ENCODE assay signal across 19 cellular contexts in the genomic region with DNA sequence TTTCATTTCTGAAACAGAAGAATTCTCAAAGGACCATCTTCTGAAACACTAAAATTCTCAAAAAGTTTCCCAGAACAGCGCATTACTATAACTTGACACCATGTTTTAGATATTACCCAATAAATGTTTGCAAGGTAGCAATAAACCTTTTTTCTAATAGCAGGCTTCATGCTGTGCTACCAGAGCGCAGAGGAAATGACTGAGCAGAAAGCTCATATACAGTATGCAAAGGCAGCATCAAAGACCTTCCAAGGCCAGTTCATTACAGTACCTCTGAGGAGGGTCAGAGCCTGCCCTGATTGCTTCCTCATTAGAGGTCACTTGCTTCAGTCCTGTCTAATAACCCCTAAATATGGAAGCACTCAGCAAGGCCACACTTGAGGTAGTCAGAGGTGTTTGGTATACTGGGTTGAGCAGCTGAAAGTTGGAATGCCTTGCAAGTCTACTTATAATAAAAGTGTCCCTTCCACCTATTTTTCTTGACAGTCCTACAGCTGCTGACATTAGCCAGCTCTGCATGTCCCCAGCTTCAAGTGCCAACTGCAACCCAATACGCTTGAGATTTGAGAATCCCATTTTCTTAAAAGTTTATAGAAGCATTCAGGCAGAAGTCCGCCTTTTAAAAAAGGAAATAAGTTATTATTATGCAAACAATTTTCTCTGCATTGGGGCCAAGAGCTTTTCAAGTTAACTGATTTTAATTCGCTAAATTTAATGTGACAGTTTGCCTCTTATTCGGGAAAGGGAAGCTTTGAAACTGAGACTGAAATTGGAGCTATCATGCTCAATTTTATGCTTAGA.
A peak's percentile ranks its signal among the peaks of the same experiment; 100 is the strongest.
DNase-seq lines count a peak whose midpoint lies in the region; TF ChIP-seq lines count a peak whose summit lies in the region.
"Had no signal": no experiment of that assay in that cellular context is flagged by ENCODE, and none has a peak within 500 bp of the region (broad histone marks: within the 10 kb centered on the region; RNA-seq: fewer than 3 reads in every experiment).

No MANE protein-coding gene starts in this region.

- H3K36me3 ChIP-seq in H7 (replicated peaks; ENCODE audit: control insufficient read depth, insufficient read depth, low read length) = no peaks in the 10 kb centered on the region

- H3K9me3 Mint-ChIP-seq in nephron = no peaks in the 10 kb centered on the region
- H3K9me3 Mint-ChIP-seq: T-cell had no signal

- DNase-seq in NCI-H524 (lab: John Stamatoyannopoulos, UW) (peak; percentile 0 to 22), NCI-H524 treated with DMSO at 0.1 percent for 48 hours (lab: John Stamatoyannopoulos, UW) (no peak), H7 (peak; percentile 6), NCI-H69 (lab: John Stamatoyannopoulos, UW) (peak; percentile 56), NCI-H1092 (lab: John Stamatoyannopoulos, UW) (no peak), NCI-H446 (lab: John Stamatoyannopoulos, UW) (no peak)
- DNase-seq: AML-193, Caco-2, EL, Karpas-422, MM.1S, NCI-H1105, NCI-H187 treated with DMSO at 0.1 percent for 48 hours, NCI-H226, NCI-H774, SK-N-SH, T-cell had no signal

- H3K4me3 Mint-ChIP-seq in nephron = no peak overlapping the region
- H3K4me3 Mint-ChIP-seq: CD14-positive monocyte, T-cell had no signal

- H3K27ac Mint-ChIP-seq in nephron = peak overlapping the region; percentile 44 to 65 (median 46)
- H3K27ac Mint-ChIP-seq: CD14-positive monocyte, T-cell had no signal

- no peak overlapping the region for H3K4me3 ChIP-seq in H7 (ENCODE audit: insufficient read depth, low read depth, low read length)

- no peak for TF ChIP-seq CTCF in nephron (IDR thresholded peaks at IDR 0.05; ENCODE audit: unreplicated experiment in 3 of 3)

- H3K36me3 Mint-ChIP-seq in nephron (ENCODE audit: low read depth) = no peaks in the 10 kb centered on the region
- H3K36me3 Mint-ChIP-seq: CD14-positive monocyte, T-cell had no signal

- no peaks in the 10 kb centered on the region for H3K27me3 Mint-ChIP-seq in nephron (ENCODE audit: low read depth)

- peaks cover 31% of the 10 kb centered on the region for H3K4me1 Mint-ChIP-seq in nephron
- H3K4me1 Mint-ChIP-seq: CD14-positive monocyte, T-cell had no signal

- H3K27me3 ChIP-seq in H7 (ENCODE audit: control insufficient read depth, insufficient read depth, low read length) = no peaks in the 10 kb centered on the region

Comparison
In these comparisons a context has a peak if more than half of its experiments do, and no peak if none do; other contexts are left out.
1. DNase-seq: peak in NCI-H524 (2 of 2), H7 (single experiment) and NCI-H69 (single experiment); none in NCI-H524 treated with DMSO at 0.1 percent for 48 hours (single experiment), NCI-H1092 (single experiment) and NCI-H446 (0 of 2).